In the genomic region with DNA sequence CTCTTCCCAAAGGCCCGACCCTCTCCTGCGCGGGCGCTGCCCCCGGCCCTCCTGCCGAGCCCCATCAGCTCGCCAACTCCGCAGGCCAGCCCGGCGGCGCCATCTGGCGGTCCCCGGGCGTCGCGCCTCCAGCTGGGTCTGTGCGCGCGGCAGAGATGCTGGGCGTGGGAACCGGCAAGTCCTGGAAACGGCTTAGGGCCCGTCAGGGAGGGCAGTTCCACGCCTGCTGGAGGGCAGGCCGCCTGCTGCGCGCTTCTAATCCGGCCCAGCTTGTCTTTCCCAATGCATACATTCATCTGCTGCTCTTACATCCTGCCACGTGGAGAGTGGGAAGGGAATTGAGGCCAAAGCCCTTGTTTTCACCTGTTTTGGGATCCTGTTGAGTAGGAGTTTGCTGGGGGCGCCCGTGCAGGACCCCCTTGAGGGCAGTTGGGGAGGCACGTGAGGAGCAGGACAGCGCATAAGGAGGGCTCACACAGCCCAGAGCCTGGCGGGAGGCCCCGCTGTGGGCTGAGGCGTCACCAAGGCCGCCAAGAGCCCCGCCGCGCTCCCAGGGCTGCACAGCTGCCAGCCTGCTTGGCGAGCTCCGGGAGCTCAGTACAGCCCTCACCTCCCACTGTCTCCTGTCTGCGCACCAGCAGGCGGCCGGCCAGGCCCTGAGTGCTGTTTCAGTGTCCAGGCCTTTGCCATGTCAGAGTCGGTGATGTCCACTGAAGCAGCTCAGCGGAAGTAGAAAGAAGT, we compare ENCODE assay signal across 8 cellular contexts.
DNase-seq lines count a peak whose midpoint lies in the region; ATAC-seq and TF ChIP-seq lines count a peak whose summit lies in the region.

No MANE protein-coding gene starts in this region.

- H3K27me3 ChIP-seq in uterus = no peaks in the 10 kb centered on the region

- no peaks in the 10 kb centered on the region for H3K9me3 ChIP-seq in uterus

- DNase-seq in ACHN (peak; percentile 71), GM20000 (ENCODE audit: low spot score) (peak; percentile 87), NCI-H82 treated with DMSO at 0.1 percent for 48 hours (lab: John Stamatoyannopoulos, UW; ENCODE audit: unreplicated experiment) (peak; percentile 11), head of caudate nucleus (peak; percentile 51 to 91 (median 80)), posterior cingulate gyrus (peak; percentile 68 to 97 (median 80)), uterus (peak in 1 of 2 donors; percentile 56)
- DNase-seq in activated naive CD4-positive, alpha-beta T cell treated with Interleukin-2 at 50 U/mL for 16 hours = peak; percentile 60

- H3K27ac ChIP-seq in uterus = no peak overlapping the region

- peak overlapping the region; percentile 14 to 40 for H3K4me3 ChIP-seq in uterus

- TF ChIP-seq POLR2A in uterus (IDR thresholded peaks at IDR 0.05) = no peak

- ATAC-seq in GM19395 (IDR thresholded peaks at IDR 0.05; ENCODE audit: unreplicated experiment) = no peak

- TF ChIP-seq CTCF in GM20000 (IDR thresholded peaks at IDR 0.05; ENCODE audit: extremely low read depth, missing control alignments) (peak; percentile 95), uterus (IDR thresholded peaks at IDR 0.05) (peak; percentile 52 to 78 (median 58))

- no peaks in the 10 kb centered on the region for H3K4me1 ChIP-seq in uterus

- no peaks in the 10 kb centered on the region for H3K36me3 ChIP-seq in uterus

- in situ Hi-C loops in ACHN (cut with HindIII; ENCODE audit: low pct_ligation_motif_present, low pct_unique_long_range_greater_than_20kb, low sequenced_read_pairs) = no loop called here

- intact Hi-C loops in head of caudate nucleus (cut with DNase I) (no loop called here), posterior cingulate gyrus (cut with DNase I) (no loop called here), uterus (cut with DNase I; ENCODE audit: low total_unique reads) (no loop called here)
